12 cellular contexts compared by ENCODE assay signal in genomic region chr17:4540224-4541040, GRCh38. TPM values are rescaled to one million over a fixed set of nuclear protein-coding genes. Genes with fewer than 3 reads are reported as not detected.
DNase-seq lines count a peak whose midpoint lies in the region; ATAC-seq and TF ChIP-seq lines count a peak whose summit lies in the region.
"Had no signal": no experiment of that assay in that cellular context is flagged by ENCODE, and none has a peak within 500 bp of the region (broad histone marks: within the 10 kb centered on the region; RNA-seq: fewer than 3 reads in every experiment).

No MANE protein-coding gene starts in this region.

- no peaks in the 10 kb centered on the region for H3K4me1 Mint-ChIP-seq in activated T-cell treated with anti-CD3 and anti-CD28 coated beads, Interleukin-2, amount 50 U/mL, for 24 hours (ENCODE audit: low read depth)
- H3K4me1 Mint-ChIP-seq: neural crest cell had no signal

- H3K36me3 Mint-ChIP-seq in activated T-cell treated with anti-CD3 and anti-CD28 coated beads, Interleukin-2, amount 50 U/mL, for 24 hours (ENCODE audit: low read depth), result peaks cover 84% of the 10 kb centered on the region

- peak overlapping the region; percentile 35 to 57 for H3K27ac ChIP-seq in left lung

- ATAC-seq in Right ventricle myocardium inferior (no peak), left lung (peak; percentile 31), GM21529 (IDR thresholded peaks at IDR 0.05; ENCODE audit: unreplicated experiment) (no peak)

- H3K36me3 ChIP-seq in left lung, result peaks cover 0 to 82% of the 10 kb centered on the region in 2 donors

- intact Hi-C loops in Right ventricle myocardium inferior (cut with DNase I) (loop anchor here (5.0 kb wide), 1 partner anchor 118 kb away; no protein-coding TSS in a partner anchor), cardiac septum (cut with DNase I) (loop anchor here (5.0 kb wide), 1 partner anchor 118 kb away; no protein-coding TSS in a partner anchor), left lung (cut with DNase I) (loop anchor here in 1 of 2 donors (10.0 kb wide), 1 partner anchor 116 kb away; no protein-coding TSS in a partner anchor)

- no peaks in the 10 kb centered on the region for H3K9me3 Mint-ChIP-seq in activated T-cell treated with anti-CD3 and anti-CD28 coated beads, Interleukin-2, amount 50 U/mL, for 24 hours
- H3K9me3 Mint-ChIP-seq: neural crest cell had no signal

- no peak overlapping the region for H3K4me3 Mint-ChIP-seq in activated T-cell treated with anti-CD3 and anti-CD28 coated beads, Interleukin-2, amount 50 U/mL, for 24 hours
- H3K4me3 Mint-ChIP-seq: neural crest cell had no signal

- H3K4me1 ChIP-seq in left lung, result peaks cover 6 to 59% of the 10 kb centered on the region in 2 donors

- DNase-seq in Right ventricle myocardium inferior (ENCODE audit: missing footprints) (peak; percentile 68), cardiac septum (ENCODE audit: low spot score) (no peak), dermis blood vessel endothelial cell (peak; percentile 64), left lung (peak; percentile 41 to 70), NCI-H526 treated with DMSO at 0.1 percent for 48 hours (lab: John Stamatoyannopoulos, UW) (no peak), HCEC 1CT (no peak)
- DNase-seq in activated T-cell treated with anti-CD3 and anti-CD28 coated beads, Interleukin-2, amount 50 U/mL, for 24 hours, result no peak
- DNase-seq: NCI-H510A treated with DMSO at 0.1 percent for 48 hours, T-helper 2 cell, trophoblast cell had no signal

- H3K27ac Mint-ChIP-seq in activated T-cell treated with anti-CD3 and anti-CD28 coated beads, Interleukin-2, amount 50 U/mL, for 24 hours, result no peak overlapping the region

- TF ChIP-seq CTCF in left lung (IDR thresholded peaks at IDR 0.05), result no peak

- no peak overlapping the region for H3K4me3 ChIP-seq in left lung

- no peaks in the 10 kb centered on the region for H3K27me3 Mint-ChIP-seq in activated T-cell treated with anti-CD3 and anti-CD28 coated beads, Interleukin-2, amount 50 U/mL, for 24 hours

- H3K27me3 ChIP-seq in left lung, result no peaks in the 10 kb centered on the region

- no peaks in the 10 kb centered on the region for H3K9me3 ChIP-seq in left lung

RNA-seq across cellular contexts. Expression of gene MYBBP1A, which starts 14.8 kb away (rescaled TPM):
- total RNA-seq in Right ventricle myocardium inferior, result 19.2 TPM
- 26.1 TPM for total RNA-seq in cardiac septum
- total RNA-seq in dermis blood vessel endothelial cell, result 32.2 and 52.0 TPM in 2 replicates
- total RNA-seq in left lung, result 10 to 100 TPM; 34.7 to 53.8 TPM

RNA-seq across cellular contexts. Expression of gene GGT6, which starts 19.9 kb away (rescaled TPM):
- total RNA-seq in Right ventricle myocardium inferior (0.14 TPM), cardiac septum (not detected), dermis blood vessel endothelial cell (not detected in 2 replicates), left lung (10 to 100 TPM in 1 of 2 donors, 1 to 10 TPM in 1; 1.8 to 17.4 TPM)
- total RNA-seq: neural crest cell had no signal

RNA-seq across cellular contexts. Expression of gene SPNS2, which starts 41.8 kb away (rescaled TPM):
- total RNA-seq in Right ventricle myocardium inferior (12.4 TPM), cardiac septum (10.3 TPM), dermis blood vessel endothelial cell (84.6 and 122 TPM in 2 replicates), left lung (10 to 100 TPM; 36.7 to 52.4 TPM)

RNA-seq across cellular contexts. Expression of gene SMTNL2, which starts 43.9 kb away (rescaled TPM):
- 48.6 TPM for total RNA-seq in Right ventricle myocardium inferior
- 8.1 TPM for total RNA-seq in cardiac septum
- total RNA-seq in dermis blood vessel endothelial cell, result under 0.01 TPM in 1 of 2 replicates, not detected in the other
- 1 to 10 TPM; 5.5 to 5.7 TPM for total RNA-seq in left lung

Comparison
In these comparisons a context has a peak if more than half of its experiments do, and no peak if none do; other contexts are left out.
1. DNase-seq: peak in Right ventricle myocardium inferior (single experiment), dermis blood vessel endothelial cell (single experiment) and left lung (2 of 2); none in cardiac septum (single experiment), NCI-H526 treated with DMSO at 0.1 percent for 48 hours (single experiment), HCEC 1CT (single experiment) and activated T-cell treated with anti-CD3 and anti-CD28 coated beads, Interleukin-2, amount 50 U/mL, for 24 hours (single experiment).